Comparison of ENCODE assay signal across 9 cellular contexts in genomic region chr3:136728918-136729317, GRCh38. TPM values are rescaled to one million over a fixed set of nuclear protein-coding genes. Genes with fewer than 3 reads are reported as not detected.
DNase-seq lines count a peak whose midpoint lies in the region; ATAC-seq and TF ChIP-seq lines count a peak whose summit lies in the region.
"Had no signal": no experiment of that assay in that cellular context is flagged by ENCODE, and none has a peak within 500 bp of the region (broad histone marks: within the 10 kb centered on the region; RNA-seq: fewer than 3 reads in every experiment).

No MANE protein-coding gene starts in this region.

- H3K4me1 ChIP-seq in mammary epithelial cell (ENCODE audit: insufficient read depth, low read length): peaks cover 19% of the 10 kb centered on the region
- peaks cover 10 to 50% of the 10 kb centered on the region in 2 donors for H3K4me1 ChIP-seq in left lung
- H3K4me1 ChIP-seq in MM.1S (ENCODE audit: low read length): peaks cover 23% of the 10 kb centered on the region

- DNase-seq in Ammon's horn (ENCODE audit: low spot score) (peak; percentile 47), mammary epithelial cell (peak; percentile 79), left lung (no peak), SW480 (ENCODE audit: low spot score) (no peak), activated gamma-delta T cell (lab: John Stamatoyannopoulos, UW) (no peak), MM.1S (no peak)
- DNase-seq in activated naive CD4-positive, alpha-beta T cell treated with anti-CD3 and anti-CD28 coated beads, Interleukin-2, amount 50 U/mL, for 16 hours: no peak
- DNase-seq: DMS79 had no signal

- TF ChIP-seq CTCF in mammary epithelial cell (conservative IDR thresholded peaks at IDR 0.05 in 1 of 2, IDR thresholded peaks at IDR 0.05 in 1 of 2; ENCODE audit: extremely low read depth in 1 of 2, insufficient read depth in 1 of 2, low read depth in 1 of 2, low read length in 2 of 2) (no peak), left lung (IDR thresholded peaks at IDR 0.05) (no peak), MM.1S (IDR thresholded peaks at IDR 0.05; ENCODE audit: low read length) (no peak)

- H3K4me2 ChIP-seq in mammary epithelial cell (ENCODE audit: insufficient read depth, low read depth, low read length) (peak overlapping the region; percentile 79), MM.1S (ENCODE audit: low read depth, low read length) (no peak overlapping the region)

- H3K79me2 ChIP-seq in mammary epithelial cell (ENCODE audit: insufficient read depth, low read length) (peaks cover 95% of the 10 kb centered on the region), MM.1S (ENCODE audit: low read length) (peaks cover 96% of the 10 kb centered on the region)

- CTCF ChIA-PET in mammary epithelial cell (lab: Charles Lee; ENCODE audit: low non-redundant PET): no interaction called here

- H3K27me3 ChIP-seq in mammary epithelial cell (ENCODE audit: insufficient read depth, low read length): no peaks in the 10 kb centered on the region
- H3K27me3 ChIP-seq in left lung: no peaks in the 10 kb centered on the region
- no peaks in the 10 kb centered on the region for H3K27me3 ChIP-seq in MM.1S (replicated peaks; ENCODE audit: insufficient read depth, low read length)

- H3F3A ChIP-seq in MM.1S (ENCODE audit: insufficient read depth, low read length): no peaks in the 10 kb centered on the region

- H2AFZ ChIP-seq in mammary epithelial cell (ENCODE audit: low read depth, low read length) (no peak overlapping the region), MM.1S (ENCODE audit: low read length) (no peak overlapping the region)

- in situ Hi-C loops in mammary epithelial cell (cut with MboI; ENCODE audit: low sequenced_read_pairs in 2 of 2): loop anchor here (25.0 kb wide), 1 partner anchor 342 kb away; no protein-coding TSS in a partner anchor

- no peak overlapping the region for H3K9ac ChIP-seq in mammary epithelial cell (ENCODE audit: insufficient read depth, low read length)
- H3K9ac ChIP-seq in MM.1S (ENCODE audit: low read length): no peak overlapping the region

- 23% methylated on average over 6 of the region's 6 CpGs for whole genome bisulfite sequencing in mammary epithelial cell (ENCODE audit: low coverage, missing lambda C conversion rate)

- H3K9me2 ChIP-seq in MM.1S (replicated peaks; ENCODE audit: insufficient read depth, low read length): no peaks in the 10 kb centered on the region

- H3K4me3 ChIP-seq in mammary epithelial cell (replicated peaks in 1 of 3; ENCODE audit: insufficient read depth in 1 of 3, low read depth in 2 of 3, low read length in 3 of 3) (peak overlapping the region; percentile 14 to 33 (median 19)), left lung (no peak overlapping the region), MM.1S (ENCODE audit: low read length) (no peak overlapping the region)

- H3K9me3 ChIP-seq in mammary epithelial cell (replicated peaks; ENCODE audit: insufficient read depth, low read length): no peaks in the 10 kb centered on the region
- no peaks in the 10 kb centered on the region for H3K9me3 ChIP-seq in left lung
- H3K9me3 ChIP-seq in MM.1S (replicated peaks; ENCODE audit: insufficient read depth, low read length): no peaks in the 10 kb centered on the region

- BruUV-seq in mammary epithelial cell (replicated peaks; lab: Mats Ljungman, UMichigan): no TSS peak

- ATAC-seq in HG02938 (IDR thresholded peaks at IDR 0.05; ENCODE audit: unreplicated experiment) (peak; percentile 5), left lung (peak; percentile 64)

- dilution Hi-C loops in mammary epithelial cell (cut with HindIII; ENCODE audit: low sequenced_read_pairs): no loop called here

- no peaks in the 10 kb centered on the region for H3K36me3 ChIP-seq in mammary epithelial cell (ENCODE audit: insufficient read depth, low read length)
- H3K36me3 ChIP-seq in left lung: no peaks in the 10 kb centered on the region
- H3K36me3 ChIP-seq in MM.1S (replicated peaks; ENCODE audit: insufficient read depth, low read length): no peaks in the 10 kb centered on the region

- H4K20me1 ChIP-seq in mammary epithelial cell (ENCODE audit: insufficient read depth, low read length) (no peaks in the 10 kb centered on the region), MM.1S (ENCODE audit: insufficient read depth, low read length) (peaks cover 63% of the 10 kb centered on the region)

- H3K27ac ChIP-seq in mammary epithelial cell (ENCODE audit: insufficient read depth, low read depth, low read length) (peak overlapping the region; percentile 47), left lung (peak overlapping the region in 1 of 2 donors; percentile 40), MM.1S (ENCODE audit: low read length) (no peak overlapping the region)

- intact Hi-C loops in mammary epithelial cell (cut with micrococcal nuclease): no loop called here
- intact Hi-C loops in left lung (cut with DNase I): no loop called here

RNA-seq across cellular contexts. Expression of gene STAG1, which starts 23.3 kb away (rescaled TPM):
- total RNA-seq in mammary epithelial cell (10 to 100 TPM; 19.2 to 29.9 TPM), left lung (10 to 100 TPM; 29.6 to 41.4 TPM)
- 7.0 TPM for polyA plus RNA-seq in mammary epithelial cell
- 6.4 TPM for polyA minus RNA-seq in mammary epithelial cell

Comparison
In these comparisons a context has a peak if more than half of its experiments do, and no peak if none do; other contexts are left out.
1. DNase-seq: peak in Ammon's horn (single experiment) and mammary epithelial cell (single experiment); none in left lung (0 of 2), SW480 (single experiment), activated gamma-delta T cell (single experiment), activated naive CD4-positive, alpha-beta T cell treated with anti-CD3 and anti-CD28 coated beads, Interleukin-2, amount 50 U/mL, for 16 hours (single experiment) and MM.1S (single experiment).
2. H3K4me3 ChIP-seq: peak in mammary epithelial cell (3 of 3); none in left lung (0 of 2) and MM.1S (single experiment).